Comparison of ENCODE assay signal across 34 cellular contexts in genomic region chr19:13981467-13981866, GRCh38. TPM values are rescaled to one million over a fixed set of nuclear protein-coding genes. Genes with fewer than 3 reads are reported as not detected.
DNase-seq lines count a peak whose midpoint lies in the region; ATAC-seq and TF ChIP-seq lines count a peak whose summit lies in the region.
"Had no signal": no experiment of that assay in that cellular context is flagged by ENCODE, and none has a peak within 500 bp of the region (broad histone marks: within the 10 kb centered on the region; RNA-seq: fewer than 3 reads in every experiment).

No MANE protein-coding gene starts in this region.

- ATAC-seq in HG03520 (IDR thresholded peaks at IDR 0.05; ENCODE audit: unreplicated experiment), result no peak
- ATAC-seq in GM18907 (IDR thresholded peaks at IDR 0.05; ENCODE audit: unreplicated experiment), result no peak
- ATAC-seq: activated T-helper 17 cell treated with anti-CD3 and anti-CD28 coated beads, Interleukin-2, amount 50 U/mL, for 72 hours; HCT116; left colon; mucosa of descending colon had no signal

- no peak for DNase-seq in activated naive CD8-positive, alpha-beta T cell treated with anti-CD3 and anti-CD28 coated beads for 36 hours
- DNase-seq in H7 (peak; percentile 26), UCSD-AML1 (lab: John Stamatoyannopoulos, UW; ENCODE audit: unreplicated experiment) (peak; percentile 45), osteoblast (ENCODE audit: insufficient read length, low spot score, missing footprints) (peak; percentile 90), NCI-H1436 (lab: John Stamatoyannopoulos, UW) (no peak)
- DNase-seq: ACHN; activated CD4-positive, alpha-beta T cell treated with anti-CD3 and anti-CD28 coated beads, Interleukin-2, amount 50 U/mL, for 1 hour; aorta; DMS79; effector CD8-positive, alpha-beta T cell; IMR-90; left colon; NCI-H1105; NCI-H187 treated with DMSO at 0.1 percent for 48 hours; pancreas; stimulated activated naive CD4-positive, alpha-beta T cell treated with Interleukin-2 at 50 U/mL for 16 hours; T-helper 9 cell; WERI-Rb-1 had no signal

- H4K20me1 ChIP-seq in osteoblast (ENCODE audit: insufficient read depth, low read length), result no peaks in the 10 kb centered on the region

- H3K27ac ChIP-seq in osteoblast (ENCODE audit: low read depth, low read length), result no peak overlapping the region
- H3K27ac ChIP-seq: pancreas, suprapubic skin, upper lobe of left lung, WERI-Rb-1 had no signal

- TF ChIP-seq CTCF in osteoblast (IDR thresholded peaks at IDR 0.05; ENCODE audit: extremely low read depth, low read depth, low read length), result no peak

- no peaks in the 10 kb centered on the region for H3K27me3 ChIP-seq in H7 (ENCODE audit: control insufficient read depth, insufficient read depth, low read length)
- H3K27me3 ChIP-seq in osteoblast (ENCODE audit: insufficient read depth, low read length), result no peaks in the 10 kb centered on the region
- H3K27me3 ChIP-seq: pancreas, suprapubic skin, upper lobe of left lung had no signal

- no peaks in the 10 kb centered on the region for H3K36me3 Mint-ChIP-seq in activated naive CD8-positive, alpha-beta T cell
- H3K36me3 Mint-ChIP-seq in activated naive CD8-positive, alpha-beta T cell treated with anti-CD3 and anti-CD28 coated beads for 36 hours, result peaks cover 5% of the 10 kb centered on the region
- H3K36me3 Mint-ChIP-seq: activated naive CD4-positive, alpha-beta T cell treated with anti-CD3 and anti-CD28 coated beads, Interleukin-2, amount 50 U/mL, for 24 hours had no signal

- peaks cover under 1% of the 10 kb centered on the region for H3K4me1 ChIP-seq in osteoblast (ENCODE audit: insufficient read depth, low read length)
- H3K4me1 ChIP-seq: pancreas had no signal

- H3K36me3 ChIP-seq in H7 (replicated peaks; ENCODE audit: control insufficient read depth, insufficient read depth, low read length), result no peaks in the 10 kb centered on the region; the same call in 1 of the 2 replicates
- peaks cover 5% of the 10 kb centered on the region for H3K36me3 ChIP-seq in osteoblast (ENCODE audit: insufficient read depth, low read length)

- no peaks in the 10 kb centered on the region for H3K9me3 Mint-ChIP-seq in activated naive CD8-positive, alpha-beta T cell (ENCODE audit: low read depth)
- no peaks in the 10 kb centered on the region for H3K9me3 Mint-ChIP-seq in activated naive CD8-positive, alpha-beta T cell treated with anti-CD3 and anti-CD28 coated beads for 36 hours
- H3K9me3 Mint-ChIP-seq: activated naive CD4-positive, alpha-beta T cell treated with anti-CD3 and anti-CD28 coated beads, Interleukin-2, amount 50 U/mL, for 24 hours; activated T-helper 17 cell treated with anti-CD3 and anti-CD28 coated beads, Interleukin-2, amount 50 U/mL, for 72 hours had no signal

- H3K27ac Mint-ChIP-seq in activated naive CD8-positive, alpha-beta T cell, result peak overlapping the region; percentile 46
- H3K27ac Mint-ChIP-seq in activated naive CD8-positive, alpha-beta T cell treated with anti-CD3 and anti-CD28 coated beads for 36 hours, result no peak overlapping the region
- H3K27ac Mint-ChIP-seq: activated T-helper 17 cell treated with anti-CD3 and anti-CD28 coated beads, Interleukin-2, amount 50 U/mL, for 72 hours had no signal

- H3K27me3 Mint-ChIP-seq in activated naive CD8-positive, alpha-beta T cell, result no peaks in the 10 kb centered on the region
- H3K27me3 Mint-ChIP-seq in activated naive CD8-positive, alpha-beta T cell treated with anti-CD3 and anti-CD28 coated beads for 36 hours, result no peaks in the 10 kb centered on the region
- H3K27me3 Mint-ChIP-seq: activated naive CD4-positive, alpha-beta T cell treated with anti-CD3 and anti-CD28 coated beads, Interleukin-2, amount 50 U/mL, for 24 hours; activated T-helper 17 cell treated with anti-CD3 and anti-CD28 coated beads, Interleukin-2, amount 50 U/mL, for 72 hours had no signal

- peaks cover 49% of the 10 kb centered on the region for H3K4me1 Mint-ChIP-seq in activated naive CD8-positive, alpha-beta T cell (ENCODE audit: low read depth)
- peaks cover 43% of the 10 kb centered on the region for H3K4me1 Mint-ChIP-seq in activated naive CD8-positive, alpha-beta T cell treated with anti-CD3 and anti-CD28 coated beads for 36 hours

- no peaks in the 10 kb centered on the region for H3K79me2 ChIP-seq in osteoblast (ENCODE audit: insufficient read depth, low read length)

- no peak overlapping the region for H3K4me3 ChIP-seq in H7 (ENCODE audit: insufficient read depth, low read depth, low read length)
- H3K4me3 ChIP-seq in osteoblast (ENCODE audit: insufficient read depth, low read length), result no peak overlapping the region
- H3K4me3 ChIP-seq: mucosa of descending colon, pancreas, skin epidermis, suprapubic skin, upper lobe of left lung had no signal

- H3K4me2 ChIP-seq in osteoblast (ENCODE audit: insufficient read depth, low read length), result no peak overlapping the region
- H3K4me2 ChIP-seq: SK-N-SH had no signal

- no peaks in the 10 kb centered on the region for H3K9me3 ChIP-seq in osteoblast (ENCODE audit: low read depth, low read length)
- H3K9me3 ChIP-seq: mucosa of descending colon, pancreas, SK-N-SH, suprapubic skin, upper lobe of left lung had no signal

- H2AFZ ChIP-seq in osteoblast (ENCODE audit: low read length), result no peak overlapping the region

- H3K4me3 Mint-ChIP-seq in activated naive CD8-positive, alpha-beta T cell, result peak overlapping the region; percentile 27
- H3K4me3 Mint-ChIP-seq in activated naive CD8-positive, alpha-beta T cell treated with anti-CD3 and anti-CD28 coated beads for 36 hours, result no peak overlapping the region
- H3K4me3 Mint-ChIP-seq: activated naive CD4-positive, alpha-beta T cell treated with anti-CD3 and anti-CD28 coated beads, Interleukin-2, amount 50 U/mL, for 24 hours; activated T-helper 17 cell treated with anti-CD3 and anti-CD28 coated beads, Interleukin-2, amount 50 U/mL, for 72 hours had no signal

RNA-seq across cellular contexts. Expression of gene RFX1, which starts 24.7 kb away (rescaled TPM):
- total RNA-seq in activated naive CD8-positive, alpha-beta T cell treated with anti-CD3 and anti-CD28 coated beads for 36 hours, result 10 to 100 TPM in 1 of 2 experiments, 1 to 10 TPM in 1; 9.9 to 11.4 TPM
- 6.4 and 6.9 TPM in 2 replicates for total RNA-seq in H7 (2014; rRNA removed; shearing (Covaris generic))
- total RNA-seq in osteoblast, result 2.4 and 2.5 TPM in 2 replicates

RNA-seq across cellular contexts. Expression of gene DCAF15, which starts 29.2 kb away (rescaled TPM):
- total RNA-seq in activated naive CD8-positive, alpha-beta T cell treated with anti-CD3 and anti-CD28 coated beads for 36 hours, result 10 to 100 TPM; 54.3 to 54.6 TPM
- total RNA-seq in H7 (2014; rRNA removed; shearing (Covaris generic)), result 73.3 and 92.9 TPM in 2 replicates
- total RNA-seq in osteoblast, result 11.5 and 11.9 TPM in 2 replicates

RNA-seq across cellular contexts. Expression of gene PODNL1, which starts 43.2 kb away (rescaled TPM):
- not detected for total RNA-seq in activated naive CD8-positive, alpha-beta T cell treated with anti-CD3 and anti-CD28 coated beads for 36 hours
- total RNA-seq in H7 (2014; rRNA removed; shearing (Covaris generic)), result 0.07 and 0.10 TPM in 2 replicates
- 4.0 and 6.5 TPM in 2 replicates for total RNA-seq in osteoblast
- total RNA-seq: bronchial epithelial cell, lung microvascular endothelial cell had no signal

RNA-seq across cellular contexts. Expression of gene RLN3, which starts 46.5 kb away (rescaled TPM):
- not detected for total RNA-seq in activated naive CD8-positive, alpha-beta T cell treated with anti-CD3 and anti-CD28 coated beads for 36 hours
- total RNA-seq in H7 (2014; rRNA removed; shearing (Covaris generic)), result not detected in 2 replicates
- total RNA-seq in osteoblast, result not detected in 2 replicates
- total RNA-seq: activated T-helper 17 cell treated with anti-CD3 and anti-CD28 coated beads, Interleukin-2, amount 50 U/mL, for 72 hours; aorta; bronchial epithelial cell; epithelial cell of proximal tubule; glomerular endothelial cell; IMR-90; left colon; lung microvascular endothelial cell; MCF 10A; mucosa of descending colon; pancreas; suprapubic skin had no signal

RNA-seq across cellular contexts. Expression of gene IL27RA, which starts 50.1 kb away (rescaled TPM):
- total RNA-seq in activated naive CD8-positive, alpha-beta T cell treated with anti-CD3 and anti-CD28 coated beads for 36 hours, result 10 to 100 TPM; 48.2 to 48.5 TPM
- total RNA-seq in H7 (2014; rRNA removed; shearing (Covaris generic)), result 8.8 and 10.1 TPM in 2 replicates
- total RNA-seq in osteoblast, result 1.1 and 1.2 TPM in 2 replicates

Comparison
In these comparisons a context has a peak if more than half of its experiments do, and no peak if none do; other contexts are left out.
1. DNase-seq: peak in H7 (single experiment), UCSD-AML1 (single experiment) and osteoblast (single experiment); none in activated naive CD8-positive, alpha-beta T cell treated with anti-CD3 and anti-CD28 coated beads for 36 hours (single experiment) and NCI-H1436 (single experiment).